In genomic region chr4:6576512-6576911, GRCh38 we compare ENCODE assay signal across 11 cellular contexts. TPM values are rescaled to one million over a fixed set of nuclear protein-coding genes. Genes with fewer than 3 reads are reported as not detected.
DNase-seq lines count a peak whose midpoint lies in the region; ATAC-seq and TF ChIP-seq lines count a peak whose summit lies in the region.
"Had no signal": no experiment of that assay in that cellular context is flagged by ENCODE, and none has a peak within 500 bp of the region (broad histone marks: within the 10 kb centered on the region; RNA-seq: fewer than 3 reads in every experiment).

No MANE protein-coding gene starts in this region.

- peaks cover 45% of the 10 kb centered on the region for H3K36me3 ChIP-seq in DND-41 (ENCODE audit: insufficient read depth, low read length)
- H3K36me3 ChIP-seq in parathyroid adenoma (ENCODE audit: control insufficient read depth, insufficient read depth, low read length), result no peaks in the 10 kb centered on the region
- H3K36me3 ChIP-seq: gastrocnemius medialis had no signal

- H4K20me1 ChIP-seq in DND-41 (ENCODE audit: insufficient read depth, low read length), result no peaks in the 10 kb centered on the region

- no peak overlapping the region for H3K27ac ChIP-seq in DND-41 (ENCODE audit: low read length)
- no peak overlapping the region for H3K27ac ChIP-seq in parathyroid adenoma
- H3K27ac ChIP-seq: gastrocnemius medialis had no signal

- no peaks in the 10 kb centered on the region for H3K9me3 ChIP-seq in DND-41 (ENCODE audit: insufficient read depth, low read length, severe bottlenecking)
- no peaks in the 10 kb centered on the region for H3K9me3 ChIP-seq in parathyroid adenoma (ENCODE audit: control insufficient read depth, low read length)
- H3K9me3 ChIP-seq: gastrocnemius medialis, sigmoid colon had no signal

- H2AFZ ChIP-seq in DND-41 (ENCODE audit: low read depth, low read length) (no peak overlapping the region), parathyroid adenoma (no peak overlapping the region)

- DNase-seq in DND-41, result no peak
- DNase-seq in NCI-H2196 treated with DMSO at 0.1 percent for 48 hours (lab: John Stamatoyannopoulos, UW; ENCODE audit: unreplicated experiment), result peak; percentile 53
- peak; percentile 28 for DNase-seq in cerebellum (ENCODE audit: low spot score)
- DNase-seq in activated naive CD4-positive, alpha-beta T cell treated with anti-CD3 and anti-CD28 coated beads, Interleukin-2, amount 50 U/mL, for 16 hours, result no peak
- DNase-seq: effector CD4-positive, alpha-beta T cell; gastrocnemius medialis; NCI-H146; sigmoid colon had no signal

- H3K79me2 ChIP-seq in DND-41 (ENCODE audit: insufficient read depth, low read length) (peaks cover 12% of the 10 kb centered on the region), parathyroid adenoma (no peaks in the 10 kb centered on the region)

- H3K27me3 ChIP-seq in DND-41 (ENCODE audit: insufficient read depth, low read length, poor library complexity) (no peaks in the 10 kb centered on the region), parathyroid adenoma (ENCODE audit: control insufficient read depth, insufficient read depth, low read length) (no peaks in the 10 kb centered on the region)
- H3K27me3 ChIP-seq: gastrocnemius medialis, sigmoid colon had no signal

- no peak for TF ChIP-seq CTCF in DND-41 (IDR thresholded peaks at IDR 0.05; ENCODE audit: borderline replicate concordance, extremely low read depth, low read length, poor library complexity, severe bottlenecking)
- TF ChIP-seq CTCF in parathyroid adenoma (IDR thresholded peaks at IDR 0.05), result no peak

- H3K4me2 ChIP-seq in DND-41 (ENCODE audit: insufficient read depth, low read length) (peak overlapping the region; percentile 92), parathyroid adenoma (ENCODE audit: low read length) (peak overlapping the region; percentile 32)

- H3K4me1 ChIP-seq in DND-41 (ENCODE audit: insufficient read depth, low read length), result peaks cover 23% of the 10 kb centered on the region
- H3K4me1 ChIP-seq in parathyroid adenoma, result peaks cover 2% of the 10 kb centered on the region

- peak overlapping the region in 1 of 2 experiments; percentile 89; a peak in 1 of 4 replicates for H3K4me3 ChIP-seq in DND-41 (ENCODE audit: low read depth in 1 of 2, low read length in 2 of 2)
- no peak overlapping the region for H3K4me3 ChIP-seq in parathyroid adenoma (ENCODE audit: low read depth, low read length)
- H3K4me3 ChIP-seq: sigmoid colon had no signal

- H3K9ac ChIP-seq in DND-41 (ENCODE audit: low read depth, low read length), result no peak overlapping the region
- H3K9ac ChIP-seq in parathyroid adenoma, result no peak overlapping the region

- no peak for ATAC-seq in DND-41 (ENCODE audit: insufficient read depth, low read depth)
- ATAC-seq in GM21367 (IDR thresholded peaks at IDR 0.05; ENCODE audit: unreplicated experiment), result no peak
- ATAC-seq in HG03159 (IDR thresholded peaks at IDR 0.05; ENCODE audit: unreplicated experiment), result no peak
- ATAC-seq: gastrocnemius medialis had no signal

RNA-seq across cellular contexts. Expression of gene MAN2B2, which starts 1.5 kb away (rescaled TPM):
- total RNA-seq in cerebellum, result 6.4 TPM

Comparison
In these comparisons a context has a peak if more than half of its experiments do, and no peak if none do; other contexts are left out.
1. DNase-seq: peak in NCI-H2196 treated with DMSO at 0.1 percent for 48 hours (single experiment) and cerebellum (single experiment); none in DND-41 (single experiment) and activated naive CD4-positive, alpha-beta T cell treated with anti-CD3 and anti-CD28 coated beads, Interleukin-2, amount 50 U/mL, for 16 hours (single experiment).